ENCODE assay signal across 8 cellular contexts in genomic region chr9:38046669-38047300, GRCh38. TPM values are rescaled to one million over a fixed set of nuclear protein-coding genes. Genes with fewer than 3 reads are reported as not detected.
DNase-seq lines count a peak whose midpoint lies in the region; ATAC-seq and TF ChIP-seq lines count a peak whose summit lies in the region.

No MANE protein-coding gene starts in this region.

- no peak overlapping the region for H3K4me3 ChIP-seq in SK-N-MC
- no peak overlapping the region for H3K4me3 ChIP-seq in fibroblast of villous mesenchyme (ENCODE audit: low read depth, low read length)
- H3K4me3 ChIP-seq in WERI-Rb-1 (ENCODE audit: low read depth, low read length): no peak overlapping the region
- H3K4me3 ChIP-seq in BE2C (ENCODE audit: low read depth, low read length): no peak overlapping the region

- no peak overlapping the region for H3K9ac ChIP-seq in SK-N-MC (ENCODE audit: insufficient read length)

- intact Hi-C loops in activated CD8-positive, alpha-beta T cell treated with anti-CD3 and anti-CD28 coated beads for 36 hours (cut with micrococcal nuclease): no loop called here

- CTCF ChIA-PET in activated CD8-positive, alpha-beta T cell treated with anti-CD3 and anti-CD28 coated beads for 36 hours (lab: Charles Lee): no interaction called here

- H3K4me1 Mint-ChIP-seq in progenitor cell of endocrine pancreas (ENCODE audit: low read depth): peaks cover 51% of the 10 kb centered on the region
- H3K4me1 Mint-ChIP-seq in activated CD8-positive, alpha-beta T cell treated with anti-CD3 and anti-CD28 coated beads for 36 hours (ENCODE audit: low read depth): peaks cover 6% of the 10 kb centered on the region

- peak overlapping the region; percentile 60 for H3K4me3 Mint-ChIP-seq in progenitor cell of endocrine pancreas (ENCODE audit: low read depth)
- H3K4me3 Mint-ChIP-seq in activated CD8-positive, alpha-beta T cell treated with anti-CD3 and anti-CD28 coated beads for 36 hours: no peak overlapping the region

- no peaks in the 10 kb centered on the region for H3K9me3 Mint-ChIP-seq in progenitor cell of endocrine pancreas (ENCODE audit: low read depth)
- no peaks in the 10 kb centered on the region for H3K9me3 Mint-ChIP-seq in activated CD8-positive, alpha-beta T cell treated with anti-CD3 and anti-CD28 coated beads for 36 hours

- H3K27ac ChIP-seq in SK-N-MC (0 out of 2 replicates have a peak overlapping the region, but pooled peaks have one; percentile 56), WERI-Rb-1 (no peak overlapping the region)

- peaks cover 6% of the 10 kb centered on the region; the same call in 1 of the 2 replicates for H3K36me3 ChIP-seq in SK-N-MC (ENCODE audit: insufficient read depth, low read length)
- H3K36me3 ChIP-seq in WERI-Rb-1: peaks cover 42% of the 10 kb centered on the region
- no peaks in the 10 kb centered on the region; the same call in 1 of the 2 replicates for H3K36me3 ChIP-seq in BE2C

- no peaks in the 10 kb centered on the region for H3K9me3 ChIP-seq in SK-N-MC (ENCODE audit: low read depth, low read length)
- H3K9me3 ChIP-seq in WERI-Rb-1 (ENCODE audit: severe bottlenecking): no peaks in the 10 kb centered on the region
- no peaks in the 10 kb centered on the region for H3K9me3 ChIP-seq in BE2C

- peaks cover 5% of the 10 kb centered on the region for H3K36me3 Mint-ChIP-seq in progenitor cell of endocrine pancreas (ENCODE audit: insufficient read depth)
- no peaks in the 10 kb centered on the region for H3K36me3 Mint-ChIP-seq in activated CD8-positive, alpha-beta T cell treated with anti-CD3 and anti-CD28 coated beads for 36 hours (ENCODE audit: low read depth)

- POLR2A ChIA-PET in activated CD8-positive, alpha-beta T cell treated with anti-CD3 and anti-CD28 coated beads for 36 hours (lab: Charles Lee): no interaction called here

- H3K27ac Mint-ChIP-seq in progenitor cell of endocrine pancreas: peak overlapping the region; percentile 97
- H3K27ac Mint-ChIP-seq in activated CD8-positive, alpha-beta T cell treated with anti-CD3 and anti-CD28 coated beads for 36 hours: no peak overlapping the region

- TF ChIP-seq CTCF in fibroblast of villous mesenchyme (IDR thresholded peaks at IDR 0.05; ENCODE audit: insufficient read depth, low read depth, low read length) (no peak), progenitor cell of endocrine pancreas (IDR thresholded peaks at IDR 0.05; ENCODE audit: unreplicated experiment) (no peak), WERI-Rb-1 (IDR thresholded peaks at IDR 0.05; ENCODE audit: low read depth, low read length) (no peak), BE2C (IDR thresholded peaks at IDR 0.05; ENCODE audit: low read depth, low read length) (no peak)
- no peak for TF ChIP-seq CTCF in activated CD8-positive, alpha-beta T cell treated with anti-CD3 and anti-CD28 coated beads for 36 hours (IDR thresholded peaks at IDR 0.05)

- H3K4me1 ChIP-seq in BE2C: peaks cover 6% of the 10 kb centered on the region

- DNase-seq in GM03348 (ENCODE audit: low spot score): peak; percentile 75
- no peak for DNase-seq in SK-N-MC (ENCODE audit: low read depth, low spot score)
- DNase-seq in fibroblast of villous mesenchyme (ENCODE audit: low read depth): peak; percentile 79
- no peak for DNase-seq in progenitor cell of endocrine pancreas (ENCODE audit: low spot score, unreplicated experiment)
- DNase-seq in activated CD8-positive, alpha-beta T cell treated with anti-CD3 and anti-CD28 coated beads for 36 hours: no peak
- no peak for DNase-seq in WERI-Rb-1
- no peak for DNase-seq in BE2C

- H3K27me3 ChIP-seq in WERI-Rb-1 (ENCODE audit: insufficient read depth, low read depth, severe bottlenecking) (no peaks in the 10 kb centered on the region), BE2C (no peaks in the 10 kb centered on the region)

- no peaks in the 10 kb centered on the region for H3K27me3 Mint-ChIP-seq in progenitor cell of endocrine pancreas
- no peaks in the 10 kb centered on the region for H3K27me3 Mint-ChIP-seq in activated CD8-positive, alpha-beta T cell treated with anti-CD3 and anti-CD28 coated beads for 36 hours

- no peak for ATAC-seq in GM21737 (IDR thresholded peaks at IDR 0.05; ENCODE audit: unreplicated experiment)
- ATAC-seq in activated CD8-positive, alpha-beta T cell treated with anti-CD3 and anti-CD28 coated beads for 36 hours: no peak

RNA-seq across cellular contexts. Expression of gene SHB, which starts 22.2 kb away (rescaled TPM):
- total RNA-seq in fibroblast of villous mesenchyme (16.8 and 19.9 TPM in 2 replicates), progenitor cell of endocrine pancreas (22.5 and 23.9 TPM in 2 replicates)
- 1 to 10 TPM; 2.8 to 3.2 TPM for total RNA-seq in activated CD8-positive, alpha-beta T cell treated with anti-CD3 and anti-CD28 coated beads for 36 hours
- polyA plus RNA-seq in BE2C (2012; ENCODE audit: insufficient read depth, insufficient read length, low read depth): 9.1 TPM

Comparison
In these comparisons a context has a peak if more than half of its experiments do, and no peak if none do; other contexts are left out.
1. DNase-seq: peak in GM03348 (single experiment) and fibroblast of villous mesenchyme (single experiment); none in SK-N-MC (single experiment), progenitor cell of endocrine pancreas (single experiment), activated CD8-positive, alpha-beta T cell treated with anti-CD3 and anti-CD28 coated beads for 36 hours (single experiment), WERI-Rb-1 (single experiment) and BE2C (single experiment).